Comparison of ENCODE assay signal across 8 cellular contexts in the genomic region with DNA sequence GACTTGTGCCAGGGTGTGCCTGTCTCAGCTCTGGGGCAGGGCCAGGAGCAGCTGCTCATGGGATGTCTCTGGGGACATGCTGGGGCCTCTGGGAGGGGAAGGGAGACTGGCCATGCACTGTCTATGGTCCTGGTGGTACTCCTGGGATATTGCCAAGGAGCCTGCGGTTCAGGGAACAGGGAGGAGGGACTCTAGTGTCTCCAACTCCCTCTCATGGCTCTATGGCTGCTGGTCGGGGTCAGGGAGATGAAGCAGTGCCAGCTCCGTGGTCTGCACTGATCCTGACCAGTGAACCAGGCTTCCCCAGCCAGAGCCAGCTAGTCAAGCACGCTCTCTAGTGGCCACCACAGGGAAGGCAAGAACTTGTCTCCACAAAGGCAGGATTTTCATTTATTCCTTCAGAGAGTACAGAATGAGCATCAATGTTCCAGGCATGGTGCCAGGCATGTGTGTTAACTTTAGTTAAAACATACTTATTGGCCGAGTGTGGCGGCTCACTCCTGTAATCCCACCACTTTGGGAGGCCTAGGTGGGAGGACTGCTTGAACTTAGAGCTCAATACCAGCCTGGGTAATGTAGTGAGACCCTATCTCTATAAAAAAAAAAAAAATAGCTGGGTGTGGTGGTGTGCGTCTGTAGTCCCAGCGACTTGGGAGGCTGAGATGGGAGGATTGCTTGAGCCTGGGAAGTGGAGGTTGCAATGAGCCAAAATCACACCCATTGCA. TPM values are rescaled to one million over a fixed set of nuclear protein-coding genes. Genes with fewer than 3 reads are reported as not detected.
DNase-seq lines count a peak whose midpoint lies in the region; ATAC-seq, FAIRE-seq and TF ChIP-seq lines count a peak whose summit lies in the region.

No MANE protein-coding gene starts in this region.

- DNase-seq in GM03348 (ENCODE audit: low spot score) = peak; percentile 90
- DNase-seq in NCI-H1092 treated with DMSO at 0.1 percent for 48 hours (lab: John Stamatoyannopoulos, UW) = peak; percentile 81
- peak; percentile 86 to 88 for DNase-seq in SJSA1 (ENCODE audit: low read depth in 1 of 2, low spot score in 2 of 2)
- peak; percentile 9 to 52 (median 28) for DNase-seq in activated naive CD4-positive, alpha-beta T cell (lab: John Stamatoyannopoulos, UW)
- peak; percentile 67 to 81 for DNase-seq in frontal cortex (ENCODE audit: low spot score in 2 of 2)
- peak; percentile 93 to 95 (median 93) for DNase-seq in ovary
- DNase-seq in aorta = peak; percentile 92 to 94

- H3K36me3 ChIP-seq in SJSA1 = no peaks in the 10 kb centered on the region
- no peaks in the 10 kb centered on the region for H3K36me3 ChIP-seq in ovary
- H3K36me3 ChIP-seq in aorta (ENCODE audit: control insufficient read depth in 1 of 2, insufficient read depth in 2 of 2, low read length in 1 of 2) = no peaks in the 10 kb centered on the region

- H3K9me3 ChIP-seq in SJSA1 (replicated peaks) (no peaks in the 10 kb centered on the region), ovary (no peaks in the 10 kb centered on the region), aorta (ENCODE audit: control insufficient read depth, low read length) (no peaks in the 10 kb centered on the region)

- ATAC-seq in aorta (ENCODE audit: low FRiP score) (peak; percentile 90), GM18858 (IDR thresholded peaks at IDR 0.05; ENCODE audit: unreplicated experiment) (no peak)

- peak; percentile 36 for TF ChIP-seq POLR2A in ovary (IDR thresholded peaks at IDR 0.05)

- no peak for TF ChIP-seq EP300 in ovary (IDR thresholded peaks at IDR 0.05)

- intact Hi-C loops in ovary (cut with DNase I) (loop anchor here (1.0 to 5.0 kb wide), 5 partner anchors 47 to 150 kb away; no protein-coding TSS in a partner anchor), aorta (cut with DNase I) (loop anchor here (1.0 to 10.0 kb wide), 5 partner anchors 48 to 153 kb away; a partner anchor contains a TSS)

- H3K4me3 ChIP-seq in SJSA1 (no peak overlapping the region), ovary (no peak overlapping the region), aorta (ENCODE audit: low read length in 2 of 2) (no peak overlapping the region)

- peaks cover 19% of the 10 kb centered on the region for H3K4me1 ChIP-seq in SJSA1 (replicated peaks)
- H3K4me1 ChIP-seq in ovary (ENCODE audit: insufficient read depth) = peaks cover 12% of the 10 kb centered on the region
- H3K4me1 ChIP-seq in aorta (ENCODE audit: control insufficient read depth in 1 of 2, insufficient read depth in 2 of 2, low read length in 2 of 2) = no peaks in the 10 kb centered on the region

- no peaks in the 10 kb centered on the region for H3K27me3 ChIP-seq in SJSA1 (replicated peaks)
- no peaks in the 10 kb centered on the region for H3K27me3 ChIP-seq in ovary
- H3K27me3 ChIP-seq in aorta (ENCODE audit: control insufficient read depth in 1 of 2, insufficient read depth in 2 of 2, low read length in 1 of 2) = no peaks in the 10 kb centered on the region

- H3K27ac ChIP-seq in SJSA1 = no peak overlapping the region
- peak overlapping the region in 1 of 2 donors; percentile 1 for H3K27ac ChIP-seq in ovary
- no peak overlapping the region for H3K27ac ChIP-seq in aorta (ENCODE audit: low read depth in 1 of 2, low read length in 2 of 2)

- WGBS in ovary, 3 donors = 4 to 8% (median 4%) methylated on average over 8 of the region's 8 CpGs
- 3 to 6% methylated on average over 8 of the region's 8 CpGs for WGBS in aorta, 2 donors

- no peak for FAIRE-seq in frontal cortex (lab: Jason Lieb, UNC)

- TF ChIP-seq CTCF in ovary (IDR thresholded peaks at IDR 0.05) = peak; percentile 93 to 98 (median 97)

RNA-seq across cellular contexts. Expression of a gene that starts 2.5 kb away (rescaled TPM):
- 0.74 TPM in 1 of 2 replicates, not detected in the other for total RNA-seq in SJSA1 (2014; rRNA removed; shearing (Covaris generic))
- total RNA-seq in frontal cortex (1.6 TPM), ovary (10 to 100 TPM in 1 of 7 donors, 1 to 10 TPM in 6; 1.0 to 17.8 (median 6.1) TPM), aorta (1 to 10 TPM; 3.9 to 8.0 TPM)
- polyA plus RNA-seq in ovary (1 to 10 TPM; 3.5 to 4.0 TPM), aorta (1 to 10 TPM; 3.5 to 4.1 TPM)

RNA-seq across cellular contexts. Expression of a gene that starts 19.8 kb away (rescaled TPM):
- 603 and 707 TPM in 2 replicates for total RNA-seq in SJSA1 (2014; rRNA removed; shearing (Covaris generic))
- total RNA-seq in frontal cortex (254 TPM), ovary (1,000 to 10,000 TPM; 1,118 to 2,442 (median 2,118) TPM), aorta (1,000 to 10,000 TPM; 2,602 to 2,677 TPM)
- polyA plus RNA-seq in ovary (1,000 to 10,000 TPM; 2,228 to 5,649 TPM), aorta (1,000 to 10,000 TPM; 5,184 to 9,506 TPM)

RNA-seq across cellular contexts. Expression of a gene that starts 30.3 kb away (rescaled TPM):
- total RNA-seq in SJSA1 (2014; rRNA removed; shearing (Covaris generic)) = 1.8 and 3.0 TPM in 2 replicates
- total RNA-seq in frontal cortex = 1.6 TPM
- 10 to 100 TPM; 14.1 to 90.0 (median 53.8) TPM for total RNA-seq in ovary
- polyA plus RNA-seq in ovary = 10 to 100 TPM in 1 of 2 donors, 1 to 10 TPM in 1; 4.5 to 42.8 TPM
- total RNA-seq in aorta = 10 to 100 TPM; 23.8 to 45.2 TPM
- 10 to 100 TPM in 1 of 2 donors, 1 to 10 TPM in 1; 6.4 to 11.4 TPM for polyA plus RNA-seq in aorta

RNA-seq across cellular contexts. Expression of a gene that starts 56.3 kb away (rescaled TPM):
- total RNA-seq in SJSA1 (2014; rRNA removed; shearing (Covaris generic)) = 139 and 161 TPM in 2 replicates
- total RNA-seq in frontal cortex = 35.5 TPM
- 10 to 100 TPM; 21.9 to 85.8 (median 41.3) TPM for total RNA-seq in ovary
- 10 to 100 TPM; 10.6 to 52.3 TPM for polyA plus RNA-seq in ovary
- total RNA-seq in aorta = 100 to 1,000 TPM; 120 to 180 TPM
- polyA plus RNA-seq in aorta = 100 to 1,000 TPM in 1 of 2 donors, 10 to 100 TPM in 1; 33.8 to 402 TPM

Comparison
In these comparisons a context has a peak if more than half of its experiments do, and no peak if none do; other contexts are left out.
1. DNase-seq: peak in every context shown above with its lines; median percentile 93 in ovary; 93 in aorta; 90 in GM03348; 87 in SJSA1; 81 in NCI-H1092 treated with DMSO at 0.1 percent for 48 hours; 74 in frontal cortex; 28 in activated naive CD4-positive, alpha-beta T cell.